18 cellular contexts compared by ENCODE assay signal in the genomic region with DNA sequence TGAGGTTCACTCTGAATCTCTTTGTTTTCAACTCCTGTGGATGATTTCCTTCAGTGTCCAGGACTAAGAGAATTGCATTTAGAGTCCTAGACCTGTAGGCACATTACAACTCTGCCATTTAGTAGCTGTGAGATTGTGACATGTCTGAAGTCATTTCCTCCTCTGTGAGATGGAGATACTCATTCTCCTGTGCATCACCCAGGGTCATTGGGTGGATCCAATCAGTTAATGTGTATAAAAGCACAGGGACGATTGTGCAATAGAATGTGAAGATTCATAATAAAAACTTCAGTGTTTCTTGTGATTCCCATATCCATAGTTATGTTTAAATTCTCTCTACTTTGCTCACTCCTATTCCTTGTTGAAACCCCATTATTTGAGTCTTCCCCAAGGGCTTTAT.
A peak's percentile ranks its signal among the peaks of the same experiment; 100 is the strongest.
DNase-seq lines count a peak whose midpoint lies in the region; ATAC-seq, FAIRE-seq and TF ChIP-seq lines count a peak whose summit lies in the region.
"Had no signal": no experiment of that assay in that cellular context is flagged by ENCODE, and none has a peak within 500 bp of the region (broad histone marks: within the 10 kb centered on the region; RNA-seq: fewer than 3 reads in every experiment).

No MANE protein-coding gene starts in this region.

- H3K27ac Mint-ChIP-seq in effector memory CD8-positive, alpha-beta T cell = no peak overlapping the region
- H3K27ac Mint-ChIP-seq: activated naive CD4-positive, alpha-beta T cell treated with anti-CD3 and anti-CD28 coated beads, Interleukin-2, amount 50 U/mL, for 24 hours had no signal

- H2AFZ ChIP-seq in K562 (ENCODE audit: low read depth, low read length) = no peak overlapping the region

- no peaks in the 10 kb centered on the region for H3K9me1 ChIP-seq in K562 (ENCODE audit: control insufficient read depth, insufficient read depth, low read length)

- no peak for ATAC-seq in K562
- ATAC-seq in right lobe of liver = peak in 3 of 4 donors; percentile 22 to 92 (median 53)
- no peak for ATAC-seq in HG02759 (IDR thresholded peaks at IDR 0.05; ENCODE audit: unreplicated experiment)
- no peak for ATAC-seq in effector memory CD8-positive, alpha-beta T cell (replicated peaks)

- no peaks in the 10 kb centered on the region for H3K9me3 ChIP-seq in K562 (replicated peaks; ENCODE audit: control insufficient read depth, insufficient read depth, low read depth, low read length)
- H3K9me3 ChIP-seq in right lobe of liver = no peaks in the 10 kb centered on the region
- no peaks in the 10 kb centered on the region for H3K9me3 ChIP-seq in esophagus squamous epithelium
- H3K9me3 ChIP-seq: neutrophil, spleen, suprapubic skin had no signal

- TF ChIP-seq POLR2A in K562 (conservative IDR thresholded peaks at IDR 0.05) (no peak), right lobe of liver (IDR thresholded peaks at IDR 0.05) (no peak), esophagus squamous epithelium (IDR thresholded peaks at IDR 0.05) (no peak)

- no peaks in the 10 kb centered on the region for H3K36me3 ChIP-seq in K562 (ENCODE audit: control insufficient read depth, insufficient read depth, low read length)
- H3K36me3 ChIP-seq in right lobe of liver = no peaks in the 10 kb centered on the region
- H3K36me3 ChIP-seq in esophagus squamous epithelium = no peaks in the 10 kb centered on the region
- H3K36me3 ChIP-seq: neutrophil, spleen, suprapubic skin had no signal

- intact Hi-C loops in K562 (cut with micrococcal nuclease) = no loop called here
- intact Hi-C loops in right lobe of liver (cut with DNase I) = no loop called here
- intact Hi-C loops in esophagus squamous epithelium (cut with DNase I) = no loop called here

- H3K27me3 Mint-ChIP-seq in effector memory CD8-positive, alpha-beta T cell = no peaks in the 10 kb centered on the region
- H3K27me3 Mint-ChIP-seq: activated naive CD4-positive, alpha-beta T cell treated with anti-CD3 and anti-CD28 coated beads, Interleukin-2, amount 50 U/mL, for 24 hours had no signal

- no peak overlapping the region for H3K4me3 Mint-ChIP-seq in effector memory CD8-positive, alpha-beta T cell
- H3K4me3 Mint-ChIP-seq: activated naive CD4-positive, alpha-beta T cell treated with anti-CD3 and anti-CD28 coated beads, Interleukin-2, amount 50 U/mL, for 24 hours had no signal

- H3K4me1 Mint-ChIP-seq in effector memory CD8-positive, alpha-beta T cell (ENCODE audit: low read depth in 2 of 2) = peaks cover 27 to 40% of the 10 kb centered on the region in 2 donors

- WGBS in K562 (ENCODE audit: insufficient coverage, low coverage, missing lambda C conversion rate) = 8% methylated on average over 1 of the region's 1 CpG
- 43% methylated on average over 1 of the region's 1 CpG for WGBS in right lobe of liver (ENCODE audit: insufficient coverage, low coverage, low lambda C conversion rate, missing lambda C conversion rate)
- WGBS in esophagus squamous epithelium, 2 donors = 53 to 75% methylated on average over 1 of the region's 1 CpG

- TF ChIP-seq CTCF in K562 (IDR thresholded peaks at IDR 0.05 in 2 of 3, conservative IDR thresholded peaks at IDR 0.05 in 1 of 3; ENCODE audit: insufficient read depth in 2 of 3, low read depth in 1 of 3, low read length in 3 of 3) = no peak
- TF ChIP-seq CTCF in right lobe of liver (IDR thresholded peaks at IDR 0.05) = no peak
- no peak for TF ChIP-seq CTCF in esophagus squamous epithelium (IDR thresholded peaks at IDR 0.05)

- TF ChIP-seq RAD21 in K562 (CRISPR knock-in tag; conservative IDR thresholded peaks at IDR 0.05 in 1 of 2, IDR thresholded peaks at IDR 0.05 in 1 of 2) = no peak

- peaks cover 4% of the 10 kb centered on the region; the same call in 1 of the 2 replicates for H4K20me1 ChIP-seq in K562 (replicated peaks; ENCODE audit: control insufficient read depth, insufficient read depth, low read length)

- H3K4me1 ChIP-seq in K562 (replicated peaks in 1 of 2; ENCODE audit: control insufficient read depth in 2 of 2, insufficient read depth in 2 of 2, low read length in 2 of 2) = no peaks in the 10 kb centered on the region; a peak in 1 of 5 replicates
- H3K4me1 ChIP-seq in right lobe of liver = peaks cover 0 to 26% (median 4%) of the 10 kb centered on the region in 4 donors
- peaks cover 0 to 64% (median 0%) of the 10 kb centered on the region in 3 donors for H3K4me1 ChIP-seq in esophagus squamous epithelium

- no peak for FAIRE-seq in K562 (lab: Jason Lieb, UNC)
- FAIRE-seq: endothelial cell of umbilical vein, TTC549 had no signal

- H3K27me3 ChIP-seq in K562 (ENCODE audit: control insufficient read depth in 2 of 2, insufficient read depth in 2 of 2, low read length in 2 of 2) = no peaks in the 10 kb centered on the region
- no peaks in the 10 kb centered on the region for H3K27me3 ChIP-seq in right lobe of liver
- H3K27me3 ChIP-seq in esophagus squamous epithelium = no peaks in the 10 kb centered on the region
- H3K27me3 ChIP-seq: neutrophil, spleen, suprapubic skin had no signal

- in situ Hi-C loops in K562 (cut with MboI) = no loop called here

- no peak for TF ChIP-seq EP300 in K562 (IDR thresholded peaks at IDR 0.05; ENCODE audit: low read length)

- no peaks in the 10 kb centered on the region for H3K79me2 ChIP-seq in K562 (ENCODE audit: control insufficient read depth, insufficient read depth, low read length)

- no peak overlapping the region for H3K4me3 ChIP-seq in K562
- no peak overlapping the region for H3K4me3 ChIP-seq in right lobe of liver
- no peak overlapping the region for H3K4me3 ChIP-seq in esophagus squamous epithelium
- H3K4me3 ChIP-seq: spleen, suprapubic skin had no signal

- no TSS peak for BruUV-seq in K562 (replicated peaks; lab: Mats Ljungman, UMichigan)

- POLR2A ChIA-PET in K562 (lab: Yijun Ruan, JAX) = interaction anchor here (1.1 to 1.3 kb wide), 2 partner anchors 8 to 14 kb away, joined by 3 read pairs; no protein-coding TSS in a partner anchor

- H3K9ac ChIP-seq in K562 (ENCODE audit: insufficient read depth in 1 of 2, low read depth in 2 of 2, low read length in 2 of 2) = no peak overlapping the region

- CTCF ChIA-PET in K562 (lab: Yijun Ruan, JAX; ENCODE audit: low intra/inter-chr PET ratio) = no interaction called here

- peaks cover 3% of the 10 kb centered on the region for H3K36me3 Mint-ChIP-seq in effector memory CD8-positive, alpha-beta T cell (ENCODE audit: insufficient read depth)

- DNase-seq in EH (ENCODE audit: low read depth) (peak; percentile 46), M059J (ENCODE audit: low read depth) (peak; percentile 17), K562 (ENCODE audit: extremely low read depth in 1 of 4, low spot score in 3 of 4) (no peak), right lobe of liver (no peak), esophagus squamous epithelium (lab: John Stamatoyannopoulos, UW) (no peak)
- DNase-seq in effector memory CD8-positive, alpha-beta T cell = no peak
- DNase-seq in activated CD4-positive, alpha-beta T cell treated with anti-CD3 and anti-CD28 coated beads for 48 hours = no peak
- DNase-seq: Calu3, cerebellar nuclear complex, NCI-H1694 treated with DMSO at 0.1 percent for 48 hours, NCI-H524, spleen had no signal

- no peaks in the 10 kb centered on the region for H3K9me3 Mint-ChIP-seq in effector memory CD8-positive, alpha-beta T cell

- H3K27ac ChIP-seq in K562 (ENCODE audit: extremely low read depth, low read depth, low read length) (no peak overlapping the region), right lobe of liver (no peak overlapping the region), esophagus squamous epithelium (no peak overlapping the region)
- H3K27ac ChIP-seq: neutrophil, spleen, suprapubic skin had no signal

- no peak overlapping the region for H3K4me2 ChIP-seq in K562 (ENCODE audit: insufficient read depth, low read length)

TF ChIP-seq in K562, 482 proteins besides CTCF, POLR2A, EP300 and RAD21:
- TF ChIP-seq CEBPB (tag; IDR thresholded peaks at IDR 0.05) (peak; percentile 88), CEBPG (CRISPR knock-in tag; IDR thresholded peaks at IDR 0.05) (no peak; the same call in 1 of the 2 replicates), CEBPG (tag; conservative IDR thresholded peaks at IDR 0.05 in 1 of 2, IDR thresholded peaks at IDR 0.05 in 1 of 2) (peak; percentile 70 to 77), GATAD2A (IDR thresholded peaks at IDR 0.05) (no peak), SP2 (IDR thresholded peaks at IDR 0.05; ENCODE audit: extremely low read depth, low read depth, low read length, poor library complexity, severe bottlenecking) (no peak), RFX5 (IDR thresholded peaks at IDR 0.05; ENCODE audit: low read depth, low read length) (no peak), MAFF (IDR thresholded peaks at IDR 0.05; ENCODE audit: low read length) (no peak), SIN3B (IDR thresholded peaks at IDR 0.05; ENCODE audit: low read depth) (no peak), POU5F1 (IDR thresholded peaks at IDR 0.05; ENCODE audit: borderline replicate concordance, low read depth, low read length, partially characterized antibody) (no peak), NCOA4 (IDR thresholded peaks at IDR 0.05; ENCODE audit: partially characterized antibody) (no peak)

Comparison
In these comparisons a context has a peak if more than half of its experiments do, and no peak if none do; other contexts are left out.
1. DNase-seq: peak in EH (single experiment) and M059J (single experiment); none in K562 (0 of 4), right lobe of liver (0 of 3), effector memory CD8-positive, alpha-beta T cell (0 of 3), esophagus squamous epithelium (single experiment) and activated CD4-positive, alpha-beta T cell treated with anti-CD3 and anti-CD28 coated beads for 48 hours (single experiment).
2. ATAC-seq: peak in right lobe of liver (3 of 4); none in K562 (single experiment), HG02759 (single experiment) and effector memory CD8-positive, alpha-beta T cell (single experiment).